ENCODE assay signal across 8 cellular contexts in the genomic region with DNA sequence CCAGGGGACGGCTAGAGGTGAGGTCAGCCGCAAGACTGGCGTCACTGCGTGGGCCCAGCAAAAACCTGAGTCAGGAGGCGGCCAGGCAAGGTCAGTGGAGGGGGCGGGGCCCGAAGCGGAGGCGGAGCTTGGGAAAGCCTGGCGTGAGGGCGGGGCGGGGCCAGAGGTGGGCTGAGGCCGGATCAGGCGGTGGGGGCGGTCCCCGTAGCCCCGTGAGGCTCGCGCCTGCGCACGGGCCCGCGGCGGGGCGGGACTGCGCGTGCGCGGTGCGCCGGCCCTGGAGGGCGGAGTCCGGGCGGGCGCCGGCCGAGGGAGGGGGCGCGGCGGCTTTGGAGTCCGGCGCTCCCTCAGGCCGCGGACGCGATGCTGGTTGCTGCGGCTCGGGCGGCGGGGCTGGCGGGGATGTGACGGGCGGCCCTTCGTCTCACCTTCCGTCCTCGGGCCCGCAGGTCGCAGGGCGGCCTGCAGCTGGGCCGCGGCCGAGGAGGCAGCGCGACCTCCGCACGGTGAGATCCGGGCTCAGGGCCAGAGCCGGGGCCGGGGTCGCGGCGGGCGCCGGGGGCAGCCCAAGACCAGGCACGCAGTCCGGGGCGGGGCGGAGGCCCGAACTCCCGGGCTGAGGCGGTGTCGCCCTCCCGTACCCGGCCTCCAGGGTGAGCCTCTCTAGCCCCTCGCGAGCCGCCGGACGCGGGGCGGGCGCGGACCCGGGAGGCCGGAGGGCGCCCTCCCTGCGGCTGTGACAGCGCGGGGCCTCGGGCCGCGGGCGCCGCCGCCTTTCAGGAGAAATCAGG. TPM values are rescaled to one million over a fixed set of nuclear protein-coding genes. Genes with fewer than 3 reads are reported as not detected.
A peak's percentile ranks its signal among the peaks of the same experiment; 100 is the strongest.
DNase-seq lines count a peak whose midpoint lies in the region; ATAC-seq and TF ChIP-seq lines count a peak whose summit lies in the region.

A gene with protein sequence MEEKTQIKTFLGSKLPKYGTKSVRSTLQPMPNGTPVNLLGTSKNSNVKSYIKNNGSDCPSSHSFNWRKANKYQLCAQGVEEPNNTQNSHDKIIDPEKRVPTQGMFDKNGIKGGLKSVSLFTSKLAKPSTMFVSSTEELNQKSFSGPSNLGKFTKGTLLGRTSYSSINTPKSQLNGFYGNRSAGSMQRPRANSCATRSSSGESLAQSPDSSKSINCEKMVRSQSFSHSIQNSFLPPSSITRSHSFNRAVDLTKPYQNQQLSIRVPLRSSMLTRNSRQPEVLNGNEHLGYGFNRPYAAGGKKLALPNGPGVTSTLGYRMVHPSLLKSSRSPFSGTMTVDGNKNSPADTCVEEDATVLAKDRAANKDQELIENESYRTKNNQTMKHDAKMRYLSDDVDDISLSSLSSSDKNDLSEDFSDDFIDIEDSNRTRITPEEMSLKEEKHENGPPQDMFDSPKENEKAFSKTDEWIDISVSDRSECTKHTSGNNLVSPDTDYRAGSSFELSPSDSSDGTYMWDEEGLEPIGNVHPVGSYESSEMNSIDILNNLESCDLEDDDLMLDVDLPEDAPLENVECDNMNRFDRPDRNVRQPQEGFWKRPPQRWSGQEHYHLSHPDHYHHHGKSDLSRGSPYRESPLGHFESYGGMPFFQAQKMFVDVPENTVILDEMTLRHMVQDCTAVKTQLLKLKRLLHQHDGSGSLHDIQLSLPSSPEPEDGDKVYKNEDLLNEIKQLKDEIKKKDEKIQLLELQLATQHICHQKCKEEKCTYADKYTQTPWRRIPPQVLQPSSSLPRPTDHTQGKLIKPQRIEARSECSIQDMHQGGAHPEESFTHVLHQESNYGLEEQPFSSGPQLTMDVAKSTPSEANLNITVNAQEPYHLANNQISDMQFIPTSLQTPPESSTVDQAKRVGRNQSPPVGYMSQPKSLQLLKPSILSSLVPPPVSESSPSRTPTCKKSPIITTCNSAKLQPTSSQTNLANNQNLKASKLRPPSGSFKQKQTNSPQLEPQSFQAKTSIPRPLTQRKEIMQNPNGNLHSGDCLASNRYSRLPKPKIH (plus strand): TSS at position 287 of the 791 bp plus-strand sequence. CDS start 42,464 bp downstream, outside the sequence.

- DNase-seq in AG10803 (ENCODE audit: low read depth): peak; percentile 88
- peak; percentile 31 to 88 for DNase-seq in NCI-H446 (lab: John Stamatoyannopoulos, UW)
- peak; percentile 91 to 97 for DNase-seq in activated CD4-positive, alpha-beta T cell treated with anti-CD3 and anti-CD28 coated beads for 24 hours (ENCODE audit: low read depth in 2 of 2)
- DNase-seq in cerebellum (ENCODE audit: low spot score): peak; percentile 99
- DNase-seq in kidney glomerular epithelial cell (lab: John Stamatoyannopoulos, UW): peak; percentile 91
- peak; percentile 91 to 95 for DNase-seq in stimulated activated CD4-positive, alpha-beta T cell treated with anti-CD3 and anti-CD28 coated beads, Interleukin-15, amount 100 ng/mL, for 48 hours (ENCODE audit: low read depth in 2 of 2)

- ATAC-seq in GM18870 (IDR thresholded peaks at IDR 0.05; ENCODE audit: unreplicated experiment) (peak; percentile 21), HG03108 (IDR thresholded peaks at IDR 0.05; ENCODE audit: unreplicated experiment) (peak; percentile 55)

- H3K4me3 ChIP-seq in AG10803 (ENCODE audit: low read length): peak within 1 kb of the TSS; percentile 80

- no peak for TF ChIP-seq CTCF in AG10803 (conservative IDR thresholded peaks at IDR 0.05; ENCODE audit: low read length)

RNA-seq across cellular contexts. Expression of the gene that starts here (rescaled TPM):
- 118 TPM for total RNA-seq in cerebellum

Comparison
In these comparisons a context has a peak if more than half of its experiments do, and no peak if none do; other contexts are left out.
1. Peak in every context shown above with its lines: DNase-seq, ATAC-seq and H3K4me3 ChIP-seq.